In the genomic region with DNA sequence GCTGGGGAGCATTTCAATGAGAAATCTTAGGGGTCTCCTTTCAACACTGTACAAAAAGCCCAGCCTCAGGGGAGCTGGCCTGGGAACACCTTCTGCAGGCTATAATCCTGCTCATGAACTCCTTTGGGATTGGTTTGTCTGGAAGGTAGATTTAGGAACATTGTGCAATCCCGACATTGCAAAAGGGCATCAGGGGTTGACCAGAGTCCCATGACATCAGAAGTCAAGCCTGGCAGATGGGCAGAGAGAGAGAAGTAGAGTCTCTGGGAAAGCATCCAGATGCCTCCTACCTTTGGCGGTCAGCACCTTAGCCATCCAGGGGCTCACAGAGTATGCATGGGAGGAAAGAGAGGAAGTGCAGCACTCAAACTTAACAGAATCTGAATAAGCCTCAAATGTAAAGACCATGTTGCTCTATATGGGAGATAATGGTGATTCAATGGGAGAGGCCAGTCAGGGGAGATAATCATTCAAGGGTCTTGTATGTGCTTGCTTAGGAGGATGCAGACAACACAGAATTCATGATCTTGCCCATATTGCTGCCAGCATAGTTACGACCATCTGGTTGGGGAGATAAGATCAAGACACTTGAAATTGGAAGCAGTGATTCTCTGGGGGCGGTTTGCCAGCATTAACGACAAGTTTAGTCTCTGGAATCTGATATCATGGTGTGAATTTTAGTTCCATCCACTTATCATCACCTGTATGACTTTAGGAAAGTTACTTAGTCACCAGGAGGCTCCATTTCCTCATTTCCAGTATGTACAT, we compare ENCODE assay signal across 1 cellular context.
A peak's percentile ranks its signal among the peaks of the same experiment; 100 is the strongest.
TF ChIP-seq lines count a peak whose summit lies in the region.

No MANE protein-coding gene starts in this region.

TF ChIP-seq in K562, 482 proteins besides CTCF, POLR2A, EP300 and RAD21 (continued from another document):
- no peak for TF ChIP-seq ZBTB49 (CRISPR knock-in tag; IDR thresholded peaks at IDR 0.05; ENCODE audit: borderline replicate concordance)
- TF ChIP-seq SNRNP70 (optimal IDR thresholded peaks at IDR 0.05; ENCODE audit: low read depth, low read length) = no peak
- TF ChIP-seq SPI1 (IDR thresholded peaks at IDR 0.05; ENCODE audit: borderline replicate concordance, low read depth, low read length) = peak; percentile 7; the same call in 1 of the 2 replicates
- TF ChIP-seq SAFB (IDR thresholded peaks at IDR 0.05; ENCODE audit: borderline replicate concordance, low read depth, low read length) = no peak
- no peak for TF ChIP-seq TCFL5 (CRISPR knock-in tag; conservative IDR thresholded peaks at IDR 0.05)
- no peak for TF ChIP-seq SMARCC2 (IDR thresholded peaks at IDR 0.05; ENCODE audit: low read depth)
- no peak for TF ChIP-seq TARDBP (IDR thresholded peaks at IDR 0.05)
- TF ChIP-seq MLX (CRISPR knock-in tag; conservative IDR thresholded peaks at IDR 0.05) = no peak
- TF ChIP-seq CEBPB (tag; IDR thresholded peaks at IDR 0.05) = peak; percentile 59
- TF ChIP-seq CBX5 (IDR thresholded peaks at IDR 0.05; ENCODE audit: borderline replicate concordance, low read depth) = no peak
- peak; percentile 35; the same call in 1 of the 2 replicates for TF ChIP-seq CBFA2T3 (IDR thresholded peaks at IDR 0.05)
